In the genomic region with DNA sequence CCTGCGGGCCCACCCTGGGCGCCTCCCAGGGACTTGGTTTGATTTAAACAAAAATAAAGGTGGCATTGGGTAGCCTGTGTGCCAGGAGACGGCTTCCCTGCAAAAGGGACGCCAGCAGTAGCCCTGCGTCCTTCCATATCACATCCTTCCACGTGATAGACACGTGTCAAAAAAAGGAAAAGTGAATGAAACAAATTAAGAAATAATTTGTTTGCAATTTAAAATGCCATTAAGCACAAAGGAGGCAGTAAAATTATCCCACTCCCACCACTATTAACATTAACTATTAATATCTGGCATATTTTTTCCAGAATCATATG, we compare ENCODE assay signal across 8 cellular contexts. TPM values are rescaled to one million over a fixed set of nuclear protein-coding genes. Genes with fewer than 3 reads are reported as not detected.
DNase-seq lines count a peak whose midpoint lies in the region; ATAC-seq and TF ChIP-seq lines count a peak whose summit lies in the region.

No MANE protein-coding gene starts in this region.

- peaks cover 2% of the 10 kb centered on the region for H3K36me3 Mint-ChIP-seq in activated naive CD8-positive, alpha-beta T cell treated with anti-CD3 and anti-CD28 coated beads for 36 hours
- H3K36me3 Mint-ChIP-seq in stimulated activated naive B cell treated with anti-CD40 and anti-IgM and Interleukin-4, amounts not matched to agents 10 μg/mL and 1 μg/mL and 100 μg/mL, for 72 hours = peaks cover 7 to 9% of the 10 kb centered on the region in 2 donors

- H3K9me3 Mint-ChIP-seq in activated naive CD8-positive, alpha-beta T cell treated with anti-CD3 and anti-CD28 coated beads for 36 hours = no peaks in the 10 kb centered on the region
- H3K9me3 Mint-ChIP-seq in stimulated activated naive B cell treated with anti-CD40 and anti-IgM and Interleukin-4, amounts not matched to agents 10 μg/mL and 1 μg/mL and 100 μg/mL, for 72 hours = no peaks in the 10 kb centered on the region

- H3K4me3 ChIP-seq in HEK293 (ENCODE audit: low read depth, low read length) (no peak overlapping the region), iPS-18c (ENCODE audit: insufficient read depth, low read depth, low read length) (peak overlapping the region; percentile 36; the same call in 1 of the 2 replicates)

- H3K9me3 ChIP-seq in HEK293 (ENCODE audit: control insufficient read depth, insufficient read depth, low read depth, low read length) (no peaks in the 10 kb centered on the region), iPS-18c (ENCODE audit: control insufficient read depth, insufficient read depth, low read length) (no peaks in the 10 kb centered on the region)

- DNase-seq in activated naive CD8-positive, alpha-beta T cell treated with anti-CD3 and anti-CD28 coated beads for 36 hours = no peak
- no peak for DNase-seq in stimulated activated naive B cell treated with anti-CD40 and anti-IgM and Interleukin-4, amounts not matched to agents 10 μg/mL and 1 μg/mL and 100 μg/mL, for 72 hours
- DNase-seq in retina = no peak
- DNase-seq in occipital lobe (lab: John Stamatoyannopoulos, UW) = no peak

- no peak for ATAC-seq in stimulated activated naive B cell treated with anti-CD40 and anti-IgM and Interleukin-4, amounts not matched to agents 10 μg/mL and 1 μg/mL and 100 μg/mL, for 72 hours (replicated peaks)
- ATAC-seq in HG03378 (IDR thresholded peaks at IDR 0.05; ENCODE audit: unreplicated experiment) (no peak), GM21526 (IDR thresholded peaks at IDR 0.05; ENCODE audit: low FRiP score, unreplicated experiment) (no peak)

- H3K36me3 ChIP-seq in HEK293 (ENCODE audit: control insufficient read depth in 2 of 2, insufficient read depth in 1 of 2, low read length in 2 of 2) = no peaks in the 10 kb centered on the region

- CTCF ChIA-PET in HEK293 (lab: Yijun Ruan, JAX) = interaction anchor here (1.0 to 2.4 kb wide), 6 partner anchors 16 to 99 kb away, joined by 3 to 28 read pairs (median 4); no protein-coding TSS in a partner anchor

- H3K4me1 Mint-ChIP-seq in activated naive CD8-positive, alpha-beta T cell treated with anti-CD3 and anti-CD28 coated beads for 36 hours = peaks cover 14% of the 10 kb centered on the region
- peaks cover 19 to 47% of the 10 kb centered on the region in 2 donors for H3K4me1 Mint-ChIP-seq in stimulated activated naive B cell treated with anti-CD40 and anti-IgM and Interleukin-4, amounts not matched to agents 10 μg/mL and 1 μg/mL and 100 μg/mL, for 72 hours

- TF ChIP-seq CTCF in HEK293 (tag by site-specific recombination; IDR thresholded peaks at IDR 0.05) = no peak

- no peak overlapping the region for H3K27ac ChIP-seq in HEK293 (ENCODE audit: extremely low read depth, low read depth, low read length)

- POLR2A ChIA-PET in HEK293 (lab: Yijun Ruan, JAX) = no interaction called here

- no peak overlapping the region for H3K4me3 Mint-ChIP-seq in activated naive CD8-positive, alpha-beta T cell treated with anti-CD3 and anti-CD28 coated beads for 36 hours
- peak overlapping the region; percentile 62 to 79 for H3K4me3 Mint-ChIP-seq in stimulated activated naive B cell treated with anti-CD40 and anti-IgM and Interleukin-4, amounts not matched to agents 10 μg/mL and 1 μg/mL and 100 μg/mL, for 72 hours

- H3K4me1 ChIP-seq in HEK293 (ENCODE audit: control insufficient read depth, insufficient read depth, low read length) = no peaks in the 10 kb centered on the region; the same call in 1 of the 2 replicates

- H3K27ac Mint-ChIP-seq in activated naive CD8-positive, alpha-beta T cell treated with anti-CD3 and anti-CD28 coated beads for 36 hours = peak overlapping the region; percentile 74
- peak overlapping the region; percentile 79 for H3K27ac Mint-ChIP-seq in stimulated activated naive B cell treated with anti-CD40 and anti-IgM and Interleukin-4, amounts not matched to agents 10 μg/mL and 1 μg/mL and 100 μg/mL, for 72 hours

- no peaks in the 10 kb centered on the region for H3K27me3 Mint-ChIP-seq in activated naive CD8-positive, alpha-beta T cell treated with anti-CD3 and anti-CD28 coated beads for 36 hours
- peaks cover 0 to 4% of the 10 kb centered on the region in 2 donors for H3K27me3 Mint-ChIP-seq in stimulated activated naive B cell treated with anti-CD40 and anti-IgM and Interleukin-4, amounts not matched to agents 10 μg/mL and 1 μg/mL and 100 μg/mL, for 72 hours

TF ChIP-seq in HEK293, 187 proteins besides CTCF, POLR2A, EP300 and RAD21:
- TF ChIP-seq KLF17 (tag by site-specific recombination; IDR thresholded peaks at IDR 0.05) (0 out of 2 replicates have a peak, but pooled peaks have one; percentile 2), ZNF248 (tag by site-specific recombination; IDR thresholded peaks at IDR 0.05) (no peak), ZNF335 (tag by site-specific recombination; conservative IDR thresholded peaks at IDR 0.05) (peak; percentile 78), ZNF140 (tag by site-specific recombination; IDR thresholded peaks at IDR 0.05) (no peak), ZNF138 (tag by site-specific recombination; IDR thresholded peaks at IDR 0.05; ENCODE audit: borderline replicate concordance) (no peak), ZNF280C (tag by site-specific recombination; IDR thresholded peaks at IDR 0.05) (no peak)
- TF ChIP-seq, protein P1, sequence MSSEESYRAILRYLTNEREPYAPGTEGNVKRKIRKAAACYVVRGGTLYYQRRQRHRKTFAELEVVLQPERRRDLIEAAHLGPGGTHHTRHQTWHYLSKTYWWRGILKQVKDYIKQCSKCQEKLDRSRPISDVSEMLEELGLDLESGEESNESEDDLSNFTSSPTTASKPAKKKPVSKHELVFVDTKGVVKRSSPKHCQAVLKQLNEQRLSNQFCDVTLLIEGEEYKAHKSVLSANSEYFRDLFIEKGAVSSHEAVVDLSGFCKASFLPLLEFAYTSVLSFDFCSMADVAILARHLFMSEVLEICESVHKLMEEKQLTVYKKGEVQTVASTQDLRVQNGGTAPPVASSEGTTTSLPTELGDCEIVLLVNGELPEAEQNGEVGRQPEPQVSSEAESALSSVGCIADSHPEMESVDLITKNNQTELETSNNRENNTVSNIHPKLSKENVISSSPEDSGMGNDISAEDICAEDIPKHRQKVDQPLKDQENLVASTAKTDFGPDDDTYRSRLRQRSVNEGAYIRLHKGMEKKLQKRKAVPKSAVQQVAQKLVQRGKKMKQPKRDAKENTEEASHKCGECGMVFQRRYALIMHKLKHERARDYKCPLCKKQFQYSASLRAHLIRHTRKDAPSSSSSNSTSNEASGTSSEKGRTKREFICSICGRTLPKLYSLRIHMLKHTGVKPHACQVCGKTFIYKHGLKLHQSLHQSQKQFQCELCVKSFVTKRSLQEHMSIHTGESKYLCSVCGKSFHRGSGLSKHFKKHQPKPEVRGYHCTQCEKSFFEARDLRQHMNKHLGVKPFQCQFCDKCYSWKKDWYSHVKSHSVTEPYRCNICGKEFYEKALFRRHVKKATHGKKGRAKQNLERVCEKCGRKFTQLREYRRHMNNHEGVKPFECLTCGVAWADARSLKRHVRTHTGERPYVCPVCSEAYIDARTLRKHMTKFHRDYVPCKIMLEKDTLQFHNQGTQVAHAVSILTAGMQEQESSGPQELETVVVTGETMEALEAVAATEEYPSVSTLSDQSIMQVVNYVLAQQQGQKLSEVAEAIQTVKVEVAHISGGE (tag by site-specific recombination; conservative IDR thresholded peaks at IDR 0.05; ENCODE audit: low read depth) = peak; percentile 39; the same call in 1 of the 2 replicates

RNA-seq across cellular contexts. Expression of gene TACR2, which starts 7.6 kb away (rescaled TPM):
- total RNA-seq in activated naive CD8-positive, alpha-beta T cell treated with anti-CD3 and anti-CD28 coated beads for 36 hours = not detected
- 0.47 TPM for total RNA-seq in occipital lobe

RNA-seq across cellular contexts. Expression of gene TSPAN15, which starts 42.1 kb away (rescaled TPM):
- under 1 TPM; 0.60 to 0.66 TPM for total RNA-seq in activated naive CD8-positive, alpha-beta T cell treated with anti-CD3 and anti-CD28 coated beads for 36 hours
- total RNA-seq in occipital lobe = 3.1 TPM
